ENCODE assay signal across 8 cellular contexts in genomic region chr19:41582577-41583182, GRCh38. TPM values are rescaled to one million over a fixed set of nuclear protein-coding genes. Genes with fewer than 3 reads are reported as not detected.
"Had no signal": no experiment of that assay in that cellular context is flagged by ENCODE, and none has a peak within 500 bp of the region (broad histone marks: within the 10 kb centered on the region; RNA-seq: fewer than 3 reads in every experiment).

No MANE protein-coding gene starts in this region.

RNA-seq across cellular contexts. Expression of gene CEACAM4, which starts 44.2 kb away (rescaled TPM):
- total RNA-seq: activated B cell treated with CpG ODN at 0.5 μM for 24 hours; activated CD4-positive, alpha-beta memory T cell treated with anti-CD3 and anti-CD28 coated beads for 36 hours; activated CD4-positive, alpha-beta T cell treated with anti-CD3 and anti-CD28 coated beads, Interleukin-2, amount 10 ng/mL, durations not matched to agents 24 days and 14 days; activated CD8-positive, alpha-beta memory T cell treated with anti-CD3 and anti-CD28 coated beads for 36 hours; activated CD8-positive, alpha-beta T cell treated with anti-CD3 and anti-CD28 coated beads for 36 hours; activated T-helper 2 cell treated with anti-CD3 and anti-CD28 coated beads, Interferon-gamma antibody, Interleukin-2, Interleukin-4, amounts not matched to agents 10 μg/mL and 5 μg/mL and 100 μg/mL, durations not matched to agents 14 hours and 24 hours and 36 hours; astrocyte; cerebellum had no signal
